ENCODE assay signal across 18 cellular contexts in the genomic region with DNA sequence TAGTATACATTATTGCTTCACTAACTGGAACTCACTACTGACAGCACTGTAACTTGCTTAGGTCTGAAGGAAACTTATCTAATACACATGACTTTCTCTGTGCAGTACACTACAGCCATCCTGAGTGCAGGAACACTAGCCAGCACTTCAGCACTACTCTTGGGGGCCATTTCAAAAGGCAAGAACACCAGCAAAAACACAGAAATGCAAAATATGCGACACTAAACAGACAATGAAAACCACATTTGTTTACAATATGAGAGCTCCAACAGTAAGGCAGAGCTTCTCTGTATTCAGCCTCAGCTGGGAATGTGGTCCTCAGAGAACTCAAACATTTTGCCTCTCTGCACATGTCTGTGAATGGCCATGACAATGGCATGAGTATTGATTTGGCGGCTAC.
DNase-seq lines count a peak whose midpoint lies in the region; ATAC-seq and TF ChIP-seq lines count a peak whose summit lies in the region.
"Had no signal": no experiment of that assay in that cellular context is flagged by ENCODE, and none has a peak within 500 bp of the region (broad histone marks: within the 10 kb centered on the region; RNA-seq: fewer than 3 reads in every experiment).

No MANE protein-coding gene starts in this region.

- H3K4me3 ChIP-seq in AG10803 (ENCODE audit: low read length): no peak overlapping the region
- no peak overlapping the region for H3K4me3 ChIP-seq in HFF-Myc (replicated peaks; ENCODE audit: low read depth, low read length)
- H3K4me3 ChIP-seq in adipocyte (ENCODE audit: low read length): no peak overlapping the region
- H3K4me3 ChIP-seq: GM23248, HAP-1, Peyer's patch, SJCRH30 had no signal

- no peaks in the 10 kb centered on the region for H3K36me3 Mint-ChIP-seq in T-helper 17 cell (ENCODE audit: low read depth)
- H3K36me3 Mint-ChIP-seq: CD4-positive, CD25-positive, alpha-beta regulatory T cell had no signal

- H3K4me3 Mint-ChIP-seq in T-helper 17 cell: no peak overlapping the region
- H3K4me3 Mint-ChIP-seq: CD4-positive, CD25-positive, alpha-beta regulatory T cell had no signal

- H3K9ac ChIP-seq in adipocyte (ENCODE audit: low read length): no peak overlapping the region
- H3K9ac ChIP-seq: GM23248 had no signal

- ATAC-seq in T-helper 17 cell: no peak

- no peak for TF ChIP-seq CTCF in AG10803 (conservative IDR thresholded peaks at IDR 0.05; ENCODE audit: low read length)
- TF ChIP-seq CTCF in HFF-Myc (IDR thresholded peaks at IDR 0.05; ENCODE audit: low read depth, low read length, missing control alignments): no peak

- DNase-seq in AG10803 (ENCODE audit: low read depth) (peak; percentile 92), HFF-Myc (ENCODE audit: extremely low read depth, low read depth) (peak; percentile 57), adipocyte (ENCODE audit: low read depth) (peak; percentile 4), fibroblast of gingiva (ENCODE audit: low read depth) (peak; percentile 34), NCI-H345 (lab: John Stamatoyannopoulos, UW) (no peak), NCI-H774 (lab: John Stamatoyannopoulos, UW) (no peak), T-helper 17 cell (no peak)
- DNase-seq in NK-92 treated with Interleukin-12 subunit alpha and Interleukin-12 subunit beta, amount 100 ng/mL, for 24 hours (lab: John Stamatoyannopoulos, UW): no peak
- DNase-seq: BE2C; CD4-positive, CD25-positive, alpha-beta regulatory T cell; GM23248; NCI-H1092; NCI-H1436 treated with DMSO at 0.1 percent for 48 hours; NCI-H1930; NCI-H510A; Peyer's patch; SJCRH30 had no signal

- H3K36me3 ChIP-seq in adipocyte (ENCODE audit: control insufficient read depth, insufficient read depth, low read length, severe bottlenecking): no peaks in the 10 kb centered on the region
- H3K36me3 ChIP-seq: BE2C, HAP-1, Peyer's patch, SJCRH30 had no signal

- H3K4me1 ChIP-seq in adipocyte (ENCODE audit: control insufficient read depth, insufficient read depth, low read length): peaks cover 7% of the 10 kb centered on the region
- H3K4me1 ChIP-seq: BE2C, HAP-1, Peyer's patch had no signal

- no peaks in the 10 kb centered on the region for H3K4me1 Mint-ChIP-seq in T-helper 17 cell
- H3K4me1 Mint-ChIP-seq: CD4-positive, CD25-positive, alpha-beta regulatory T cell had no signal

- H3K27ac Mint-ChIP-seq in T-helper 17 cell: no peak overlapping the region
- H3K27ac Mint-ChIP-seq: CD4-positive, CD25-positive, alpha-beta regulatory T cell had no signal

- peaks cover 4% of the 10 kb centered on the region for H3K9me3 ChIP-seq in adipocyte (ENCODE audit: control insufficient read depth, low read length)
- no peaks in the 10 kb centered on the region for H3K9me3 ChIP-seq in T-helper 17 cell (ENCODE audit: control insufficient read depth, low read length, poor library complexity, severe bottlenecking)
- H3K9me3 ChIP-seq: BE2C, HAP-1, Peyer's patch, SJCRH30 had no signal

- no peaks in the 10 kb centered on the region for H3K27me3 ChIP-seq in adipocyte (replicated peaks; ENCODE audit: control insufficient read depth, insufficient read depth, low read length)
- H3K27me3 ChIP-seq: BE2C, Peyer's patch, SJCRH30 had no signal

- no peaks in the 10 kb centered on the region for H3K27me3 Mint-ChIP-seq in T-helper 17 cell

Comparison
In these comparisons a context has a peak if more than half of its experiments do, and no peak if none do; other contexts are left out.
1. DNase-seq: peak in AG10803 (single experiment), HFF-Myc (single experiment), adipocyte (single experiment) and fibroblast of gingiva (single experiment); none in NCI-H345 (single experiment), NK-92 treated with Interleukin-12 subunit alpha and Interleukin-12 subunit beta, amount 100 ng/mL, for 24 hours (single experiment), NCI-H774 (single experiment) and T-helper 17 cell (0 of 3).